1 cellular context compared by ENCODE assay signal in the genomic region with DNA sequence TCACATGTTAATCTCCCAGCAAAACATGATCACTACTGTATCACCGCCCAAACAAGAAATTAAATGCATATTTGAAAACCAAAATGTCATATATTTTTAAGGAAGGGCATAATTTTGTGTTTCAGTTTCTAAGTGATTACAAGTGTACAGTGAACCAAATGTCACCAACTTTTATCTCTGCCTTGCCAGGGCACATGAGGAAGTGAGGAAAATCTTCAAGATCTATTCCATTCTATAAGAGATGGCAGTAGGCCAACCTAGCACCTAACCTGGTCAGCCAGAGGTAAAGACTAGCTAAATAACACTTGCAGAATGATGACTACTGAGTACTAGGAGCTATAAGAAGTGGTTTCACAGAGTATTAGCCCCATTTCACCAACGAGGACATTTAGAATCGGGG.
TF ChIP-seq lines count a peak whose summit lies in the region.

No MANE protein-coding gene starts in this region.

TF ChIP-seq in SK-N-SH, 30 proteins besides CTCF, POLR2A, EP300 and RAD21 (continued from another document):
- TF ChIP-seq, protein P1, sequence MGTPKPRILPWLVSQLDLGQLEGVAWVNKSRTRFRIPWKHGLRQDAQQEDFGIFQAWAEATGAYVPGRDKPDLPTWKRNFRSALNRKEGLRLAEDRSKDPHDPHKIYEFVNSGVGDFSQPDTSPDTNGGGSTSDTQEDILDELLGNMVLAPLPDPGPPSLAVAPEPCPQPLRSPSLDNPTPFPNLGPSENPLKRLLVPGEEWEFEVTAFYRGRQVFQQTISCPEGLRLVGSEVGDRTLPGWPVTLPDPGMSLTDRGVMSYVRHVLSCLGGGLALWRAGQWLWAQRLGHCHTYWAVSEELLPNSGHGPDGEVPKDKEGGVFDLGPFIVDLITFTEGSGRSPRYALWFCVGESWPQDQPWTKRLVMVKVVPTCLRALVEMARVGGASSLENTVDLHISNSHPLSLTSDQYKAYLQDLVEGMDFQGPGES (IDR thresholded peaks at IDR 0.05; ENCODE audit: low read depth, low read length): no peak
- TF ChIP-seq CHD2 (IDR thresholded peaks at IDR 0.05; ENCODE audit: low read length, partially characterized antibody): no peak
- no peak for TF ChIP-seq TCF12 (IDR thresholded peaks at IDR 0.05)
TF ChIP-seq in SK-N-SH: peak in this region for 0.
